8 cellular contexts compared by ENCODE assay signal in genomic region chr16:67967183-67967955, GRCh38. TPM values are rescaled to one million over a fixed set of nuclear protein-coding genes. Genes with fewer than 3 reads are reported as not detected.
DNase-seq lines count a peak whose midpoint lies in the region; ATAC-seq lines count a peak whose summit lies in the region.

No MANE protein-coding gene starts in this region.

- in situ Hi-C loops in KBM-7 (cut with MboI; ENCODE audit: low pct_unique_long_range_greater_than_20kb, low sequenced_read_pairs), result no loop called here

- no peaks in the 10 kb centered on the region for H3K9me3 Mint-ChIP-seq in activated naive CD8-positive, alpha-beta T cell (ENCODE audit: low read depth)
- H3K9me3 Mint-ChIP-seq in stimulated activated naive B cell treated with anti-CD40 and anti-IgM and Interleukin-4, amounts not matched to agents 10 μg/mL and 1 μg/mL and 100 μg/mL, for 72 hours, result no peaks in the 10 kb centered on the region

- peaks cover 24% of the 10 kb centered on the region for H3K4me1 Mint-ChIP-seq in activated naive CD8-positive, alpha-beta T cell (ENCODE audit: low read depth)
- H3K4me1 Mint-ChIP-seq in stimulated activated naive B cell treated with anti-CD40 and anti-IgM and Interleukin-4, amounts not matched to agents 10 μg/mL and 1 μg/mL and 100 μg/mL, for 72 hours, result peaks cover 33 to 50% of the 10 kb centered on the region in 2 donors

- peak overlapping the region; percentile 95 for H3K27ac Mint-ChIP-seq in activated naive CD8-positive, alpha-beta T cell
- H3K27ac Mint-ChIP-seq in stimulated activated naive B cell treated with anti-CD40 and anti-IgM and Interleukin-4, amounts not matched to agents 10 μg/mL and 1 μg/mL and 100 μg/mL, for 72 hours, result peak overlapping the region; percentile 96

- no peaks in the 10 kb centered on the region for H3K27me3 Mint-ChIP-seq in activated naive CD8-positive, alpha-beta T cell
- no peaks in the 10 kb centered on the region for H3K27me3 Mint-ChIP-seq in stimulated activated naive B cell treated with anti-CD40 and anti-IgM and Interleukin-4, amounts not matched to agents 10 μg/mL and 1 μg/mL and 100 μg/mL, for 72 hours

- peak overlapping the region; percentile 72 for H3K4me3 ChIP-seq in iPS-11a (ENCODE audit: low read depth, low read length)

- DNase-seq in EL, result peak; percentile 45
- peak; percentile 13 for DNase-seq in KBM-7
- DNase-seq in stimulated activated naive B cell treated with anti-CD40 and anti-IgM and Interleukin-4, amounts not matched to agents 10 μg/mL and 1 μg/mL and 100 μg/mL, for 72 hours, result no peak
- no peak for DNase-seq in GDM1 (lab: John Stamatoyannopoulos, UW)
- DNase-seq in mesenteric fat pad (ENCODE audit: low spot score), result no peak

- peaks cover 2% of the 10 kb centered on the region for H3K36me3 Mint-ChIP-seq in activated naive CD8-positive, alpha-beta T cell
- peaks cover 10 to 21% of the 10 kb centered on the region in 2 donors for H3K36me3 Mint-ChIP-seq in stimulated activated naive B cell treated with anti-CD40 and anti-IgM and Interleukin-4, amounts not matched to agents 10 μg/mL and 1 μg/mL and 100 μg/mL, for 72 hours

- ATAC-seq in stimulated activated naive B cell treated with anti-CD40 and anti-IgM and Interleukin-4, amounts not matched to agents 10 μg/mL and 1 μg/mL and 100 μg/mL, for 72 hours (replicated peaks), result peak; percentile 1 to 3
- no peak for ATAC-seq in GM21717 (IDR thresholded peaks at IDR 0.05; ENCODE audit: unreplicated experiment)

- H3K4me3 Mint-ChIP-seq in activated naive CD8-positive, alpha-beta T cell, result peak overlapping the region; percentile 97
- peak overlapping the region; percentile 92 to 100 for H3K4me3 Mint-ChIP-seq in stimulated activated naive B cell treated with anti-CD40 and anti-IgM and Interleukin-4, amounts not matched to agents 10 μg/mL and 1 μg/mL and 100 μg/mL, for 72 hours

RNA-seq across cellular contexts. Expression of gene SLC12A4, which starts 1.1 kb away (rescaled TPM):
- 113 TPM for total RNA-seq in mesenteric fat pad

RNA-seq across cellular contexts. Expression of gene DPEP3, which starts 12.9 kb away (rescaled TPM):
- 0.16 TPM for total RNA-seq in mesenteric fat pad

RNA-seq across cellular contexts. Expression of gene LCAT, which starts 23.4 kb away (rescaled TPM):
- 32.1 TPM for total RNA-seq in mesenteric fat pad

RNA-seq across cellular contexts. Expression of gene PSMB10, which starts 30.7 kb away (rescaled TPM):
- 53.8 TPM for total RNA-seq in mesenteric fat pad

RNA-seq across cellular contexts. Expression of gene DPEP2, which starts 31.9 kb away (rescaled TPM):
- 1.5 TPM for total RNA-seq in mesenteric fat pad

Comparison
In these comparisons a context has a peak if more than half of its experiments do, and no peak if none do; other contexts are left out.
1. DNase-seq: peak in EL (single experiment) and KBM-7 (single experiment); none in stimulated activated naive B cell treated with anti-CD40 and anti-IgM and Interleukin-4, amounts not matched to agents 10 μg/mL and 1 μg/mL and 100 μg/mL, for 72 hours (single experiment), GDM1 (single experiment) and mesenteric fat pad (single experiment).